ENCODE assay signal across 23 cellular contexts in genomic region chr3:179373938-179374337, GRCh38. TPM values are rescaled to one million over a fixed set of nuclear protein-coding genes. Genes with fewer than 3 reads are reported as not detected.
DNase-seq lines count a peak whose midpoint lies in the region; ATAC-seq and TF ChIP-seq lines count a peak whose summit lies in the region.
"Had no signal": no experiment of that assay in that cellular context is flagged by ENCODE, and none has a peak within 500 bp of the region (broad histone marks: within the 10 kb centered on the region; RNA-seq: fewer than 3 reads in every experiment).

No MANE protein-coding gene starts in this region.

- no peak for ATAC-seq in HG02798 (IDR thresholded peaks at IDR 0.05; ENCODE audit: poor library complexity, unreplicated experiment)

- no peak overlapping the region for H3K14ac ChIP-seq in H9 (ENCODE audit: insufficient read depth, low read length)

- H3K23ac ChIP-seq in H9 (ENCODE audit: insufficient read length, low read depth, low read length), result no peak overlapping the region

- H3K36me3 Mint-ChIP-seq in H9 (ENCODE audit: insufficient read depth in 1 of 3, low read depth in 3 of 3), result peaks cover 0 to 31% (median 25%) of the 10 kb centered on the region in 3 experiments; a peak in 5 of 7 replicates

- no peaks in the 10 kb centered on the region for H3K79me1 ChIP-seq in H9 (ENCODE audit: insufficient read depth, low read depth, low read length, poor library complexity, severe bottlenecking)

- no peak overlapping the region for H4K91ac ChIP-seq in H9 (ENCODE audit: insufficient read length, low read depth, low read length)

- no peak overlapping the region for H3K4me3 Mint-ChIP-seq in H9
- H3K4me3 Mint-ChIP-seq: CD8-positive, alpha-beta memory T cell had no signal

- no peak overlapping the region for H2BK15ac ChIP-seq in H9 (ENCODE audit: low read depth, low read length)

- H3K23me2 ChIP-seq in H9 (ENCODE audit: insufficient read length, low read depth, low read length, poor library complexity, severe bottlenecking), result no peaks in the 10 kb centered on the region

- peak; percentile 30; the same call in 1 of the 3 replicates for TF ChIP-seq CTCF in H9 (conservative IDR thresholded peaks at IDR 0.05)
- peak; percentile 23 for TF ChIP-seq CTCF in choroid plexus epithelial cell (conservative IDR thresholded peaks at IDR 0.05; ENCODE audit: low read depth, low read length)
- TF ChIP-seq CTCF in fibroblast of mammary gland (conservative IDR thresholded peaks at IDR 0.05; ENCODE audit: control insufficient read depth, insufficient read depth, low read depth, low read length), result no peak
- no peak for TF ChIP-seq CTCF in adrenal gland (IDR thresholded peaks at IDR 0.05)
- no peak for TF ChIP-seq CTCF in spleen (IDR thresholded peaks at IDR 0.05 in 8 of 11, conservative IDR thresholded peaks at IDR 0.05 in 3 of 11)

- no peak overlapping the region for H4K5ac ChIP-seq in H9 (ENCODE audit: insufficient read length, low read depth, low read length)

- H2BK20ac ChIP-seq in H9 (ENCODE audit: low read depth, low read length, poor library complexity, severe bottlenecking), result no peak overlapping the region

- H3K27me3 ChIP-seq in H9 (ENCODE audit: insufficient read depth, low read length) (no peaks in the 10 kb centered on the region), adrenal gland (no peaks in the 10 kb centered on the region), spleen (replicated peaks in 1 of 7) (no peaks in the 10 kb centered on the region)

- WGBS in H9 (ENCODE audit: extremely low coverage, insufficient read length, low lambda C conversion rate), result no CpG with 5 or more reads among the region's 6 CpGs
- 95 to 97% (median 97%) methylated on average over 6 of the region's 6 CpGs for WGBS in adrenal gland, 4 donors
- 95 to 100% (median 95%) methylated on average over 6 of the region's 6 CpGs for WGBS in spleen, 5 donors

- no peak overlapping the region for H2BK120ac ChIP-seq in H9 (ENCODE audit: low read depth, low read length, poor library complexity, severe bottlenecking)

- H3K79me2 ChIP-seq in H9 (ENCODE audit: insufficient read depth, low read length), result no peaks in the 10 kb centered on the region

- no peaks in the 10 kb centered on the region for H4K20me1 ChIP-seq in H9 (ENCODE audit: control insufficient read depth, insufficient read depth, insufficient read length)

- H4K8ac ChIP-seq in H9 (replicated peaks; ENCODE audit: insufficient read length, low read depth, low read length), result no peak overlapping the region

- no peaks in the 10 kb centered on the region for H3K4me1 Mint-ChIP-seq in H9
- H3K4me1 Mint-ChIP-seq: CD8-positive, alpha-beta memory T cell had no signal

- H3K36me3 ChIP-seq in adrenal gland (replicated peaks in 1 of 2) (peaks cover 0 to 24% of the 10 kb centered on the region in 2 donors), spleen (peaks cover 3 to 96% (median 52%) of the 10 kb centered on the region in 6 donors)

- TF ChIP-seq POLR2A in adrenal gland (IDR thresholded peaks at IDR 0.05) (no peak), spleen (IDR thresholded peaks at IDR 0.05) (no peak)

- no peaks in the 10 kb centered on the region for H3K9me3 Mint-ChIP-seq in H9
- H3K9me3 Mint-ChIP-seq: CD8-positive, alpha-beta memory T cell had no signal

- no peak overlapping the region for H3K4ac ChIP-seq in H9 (ENCODE audit: low read depth, low read length)

- H3K56ac ChIP-seq in H9 (ENCODE audit: insufficient read length, low read depth, low read length), result no peak overlapping the region

- H2BK5ac ChIP-seq in H9 (ENCODE audit: insufficient read length, low read length), result no peak overlapping the region

- no peaks in the 10 kb centered on the region for H3K4me1 ChIP-seq in H9 (ENCODE audit: insufficient read depth, low read length)
- H3K4me1 ChIP-seq in adrenal gland (replicated peaks in 1 of 2), result no peaks in the 10 kb centered on the region
- no peaks in the 10 kb centered on the region for H3K4me1 ChIP-seq in spleen

- no peak overlapping the region for H2BK12ac ChIP-seq in H9 (ENCODE audit: insufficient read length, low read depth, low read length)

- no peak overlapping the region for H3K4me2 ChIP-seq in H9 (ENCODE audit: insufficient read depth, insufficient read length, low read length)
- H3K4me2 ChIP-seq: KMS-11, SK-N-SH had no signal

- H3K9ac ChIP-seq in H9 (ENCODE audit: extremely low read depth, insufficient read length, low read length), result no peak overlapping the region
- H3K9ac ChIP-seq: KMS-11, SK-N-SH had no signal

- no peak overlapping the region for H2AFZ ChIP-seq in H9 (ENCODE audit: low read length)

- H3K27ac ChIP-seq in H9 (ENCODE audit: insufficient read length, low read depth, low read length) (no peak overlapping the region), adrenal gland (no peak overlapping the region), spleen (no peak overlapping the region)
- H3K27ac ChIP-seq: C4-2B, KMS-11, RWPE1 had no signal

- H3K9me3 ChIP-seq in H9 (ENCODE audit: control insufficient read depth, low read depth, low read length) (no peaks in the 10 kb centered on the region), adrenal gland (replicated peaks in 1 of 3) (no peaks in the 10 kb centered on the region), spleen (no peaks in the 10 kb centered on the region)
- H3K9me3 ChIP-seq: SK-N-SH had no signal

- DNase-seq in H9 (no peak), OCI-M1 (lab: John Stamatoyannopoulos, UW) (peak; percentile 5), choroid plexus epithelial cell (ENCODE audit: low read depth) (no peak), fibroblast of mammary gland (ENCODE audit: low read depth) (peak; percentile 2), midbrain (lab: John Stamatoyannopoulos, UW) (no peak), adrenal gland (no peak), spleen (no peak)
- DNase-seq: Calu3; CD8-positive, alpha-beta memory T cell; DMS79; H7; NCI-H1105; NCI-H146; NCI-H2029 treated with DMSO at 0.1 percent for 48 hours; NCI-H226; NCI-H510A treated with DMSO at 0.1 percent for 48 hours; NCI-H774; SHP77 treated with DMSO at 0.1 percent for 48 hours; SK-N-SH had no signal

- no peak overlapping the region for H2AK5ac ChIP-seq in H9 (ENCODE audit: insufficient read length, low read length)

- H3K27me3 Mint-ChIP-seq in H9 (ENCODE audit: low read depth), result no peaks in the 10 kb centered on the region
- H3K27me3 Mint-ChIP-seq: CD8-positive, alpha-beta memory T cell had no signal

- H3K27ac Mint-ChIP-seq in H9, result no peak overlapping the region
- H3K27ac Mint-ChIP-seq: CD8-positive, alpha-beta memory T cell had no signal

- H3K18ac ChIP-seq in H9 (ENCODE audit: insufficient read length, low read depth, low read length), result no peak overlapping the region

- intact Hi-C loops in adrenal gland (cut with DNase I) (no loop called here), spleen (cut with DNase I; ENCODE audit: low total_unique reads) (no loop called here)

- H3T11ph ChIP-seq in H9 (ENCODE audit: low read length), result no peak overlapping the region

- no peak overlapping the region for H3K4me3 ChIP-seq in choroid plexus epithelial cell (ENCODE audit: low read depth, low read length)
- no peak overlapping the region for H3K4me3 ChIP-seq in fibroblast of mammary gland (ENCODE audit: control insufficient read depth, low read depth, low read length)
- H3K4me3 ChIP-seq in adrenal gland, result no peak overlapping the region
- H3K4me3 ChIP-seq in spleen, result no peak overlapping the region

RNA-seq across cellular contexts. Expression of gene MFN1, which starts 26.4 kb away (rescaled TPM):
- 45.2 and 46.0 TPM in 2 replicates for total RNA-seq in H9 (2021)
- total RNA-seq in adrenal gland, result 10 to 100 TPM; 20.1 to 60.9 (median 41.7) TPM
- polyA plus RNA-seq in adrenal gland, result 10 to 100 TPM; 12.4 to 48.7 (median 15.7) TPM
- 10 to 100 TPM; 43.7 to 74.4 (median 64.1) TPM for total RNA-seq in spleen
- polyA plus RNA-seq in spleen, result 10 to 100 TPM; 19.0 to 26.1 (median 24.1) TPM

RNA-seq across cellular contexts. Expression of gene ZNF639, which starts 51.1 kb away (rescaled TPM):
- total RNA-seq in H9 (2021), result 44.1 and 44.7 TPM in 2 replicates
- total RNA-seq in adrenal gland, result 10 to 100 TPM; 25.9 to 53.4 (median 39.4) TPM
- 10 to 100 TPM; 14.8 to 52.5 (median 19.0) TPM for polyA plus RNA-seq in adrenal gland
- 10 to 100 TPM; 28.8 to 68.2 (median 44.0) TPM for total RNA-seq in spleen
- 10 to 100 TPM; 18.6 to 24.1 (median 19.7) TPM for polyA plus RNA-seq in spleen

Comparison
In these comparisons a context has a peak if more than half of its experiments do, and no peak if none do; other contexts are left out.
1. DNase-seq: peak in OCI-M1 (single experiment) and fibroblast of mammary gland (single experiment); none in H9 (single experiment), choroid plexus epithelial cell (single experiment), midbrain (single experiment), adrenal gland (0 of 7) and spleen (single experiment).
2. CTCF ChIP-seq: peak in H9 (single experiment) and choroid plexus epithelial cell (single experiment); none in fibroblast of mammary gland (single experiment), adrenal gland (0 of 6) and spleen (0 of 11).